ENCODE assay signal across 8 cellular contexts in genomic region chr1:215076312-215076711, GRCh38. TPM values are rescaled to one million over a fixed set of nuclear protein-coding genes. Genes with fewer than 3 reads are reported as not detected.
DNase-seq lines count a peak whose midpoint lies in the region; ATAC-seq and TF ChIP-seq lines count a peak whose summit lies in the region.

No MANE protein-coding gene starts in this region.

- no peak overlapping the region for H3K4me3 ChIP-seq in osteoblast (ENCODE audit: insufficient read depth, low read length)
- no peak overlapping the region for H3K4me3 ChIP-seq in esophagus squamous epithelium

- H3K27me3 ChIP-seq in osteoblast (ENCODE audit: insufficient read depth, low read length) (no peaks in the 10 kb centered on the region), esophagus squamous epithelium (peaks cover 0 to 9% (median 0%) of the 10 kb centered on the region in 4 donors)

- peaks cover 7% of the 10 kb centered on the region for H3K79me2 ChIP-seq in osteoblast (ENCODE audit: insufficient read depth, low read length)

- H3K36me3 ChIP-seq in osteoblast (ENCODE audit: insufficient read depth, low read length) (no peaks in the 10 kb centered on the region), esophagus squamous epithelium (no peaks in the 10 kb centered on the region)

- no peak overlapping the region for H3K4me3 Mint-ChIP-seq in activated naive CD4-positive, alpha-beta T cell treated with anti-CD3 and anti-CD28 coated beads for 36 hours

- H3K9me3 Mint-ChIP-seq in activated naive CD4-positive, alpha-beta T cell treated with anti-CD3 and anti-CD28 coated beads for 36 hours = no peaks in the 10 kb centered on the region

- H3K4me1 ChIP-seq in osteoblast (ENCODE audit: insufficient read depth, low read length) = peaks cover 4% of the 10 kb centered on the region
- no peaks in the 10 kb centered on the region for H3K4me1 ChIP-seq in esophagus squamous epithelium

- TF ChIP-seq CTCF in VCaP (conservative IDR thresholded peaks at IDR 0.05) = peak; percentile 62
- TF ChIP-seq CTCF in osteoblast (IDR thresholded peaks at IDR 0.05; ENCODE audit: extremely low read depth, low read depth, low read length) = peak; percentile 45
- TF ChIP-seq CTCF in esophagus squamous epithelium (IDR thresholded peaks at IDR 0.05) = peak in 1 of 6 experiments; percentile 41

- no peak overlapping the region for H2AFZ ChIP-seq in osteoblast (ENCODE audit: low read length)

- H3K27ac ChIP-seq in VCaP = no peak overlapping the region
- no peak overlapping the region for H3K27ac ChIP-seq in osteoblast (ENCODE audit: low read depth, low read length)
- no peak overlapping the region for H3K27ac ChIP-seq in esophagus squamous epithelium

- H3K27me3 Mint-ChIP-seq in activated naive CD4-positive, alpha-beta T cell treated with anti-CD3 and anti-CD28 coated beads for 36 hours (ENCODE audit: low read depth) = peaks cover 26% of the 10 kb centered on the region

- ATAC-seq in HG03378 (IDR thresholded peaks at IDR 0.05; ENCODE audit: unreplicated experiment) (peak; percentile 70), GM21515 (IDR thresholded peaks at IDR 0.05; ENCODE audit: unreplicated experiment) (no peak)

- H3K27ac Mint-ChIP-seq in activated naive CD4-positive, alpha-beta T cell treated with anti-CD3 and anti-CD28 coated beads for 36 hours = no peak overlapping the region

- H3K4me1 Mint-ChIP-seq in activated naive CD4-positive, alpha-beta T cell treated with anti-CD3 and anti-CD28 coated beads for 36 hours (ENCODE audit: low read depth) = peaks cover 3% of the 10 kb centered on the region

- TF ChIP-seq POLR2A in esophagus squamous epithelium (IDR thresholded peaks at IDR 0.05) = no peak

- CTCF ChIA-PET in activated naive CD4-positive, alpha-beta T cell treated with anti-CD3 and anti-CD28 coated beads for 36 hours (lab: Charles Lee) = no interaction called here

- H3K36me3 Mint-ChIP-seq in activated naive CD4-positive, alpha-beta T cell treated with anti-CD3 and anti-CD28 coated beads for 36 hours (ENCODE audit: low read depth) = no peaks in the 10 kb centered on the region

- H3K9me3 ChIP-seq in osteoblast (ENCODE audit: low read depth, low read length) (no peaks in the 10 kb centered on the region), esophagus squamous epithelium (no peaks in the 10 kb centered on the region)

- intact Hi-C loops in activated naive CD4-positive, alpha-beta T cell treated with anti-CD3 and anti-CD28 coated beads for 36 hours (cut with micrococcal nuclease) = no loop called here
- intact Hi-C loops in esophagus squamous epithelium (cut with DNase I) = no loop called here

- peak; percentile 23 for DNase-seq in activated naive CD4-positive, alpha-beta T cell treated with anti-CD3 and anti-CD28 coated beads for 36 hours
- no peak for DNase-seq in activated naive CD4-positive, alpha-beta T cell treated with Interleukin-2 at 50 U/mL for 16 hours
- no peak for DNase-seq in osteoblast (ENCODE audit: insufficient read length, low spot score, missing footprints)
- no peak for DNase-seq in esophagus squamous epithelium (lab: John Stamatoyannopoulos, UW)
- no peak for DNase-seq in retina

- no peak overlapping the region for H3K4me2 ChIP-seq in osteoblast (ENCODE audit: insufficient read depth, low read length)

- no peaks in the 10 kb centered on the region for H4K20me1 ChIP-seq in osteoblast (ENCODE audit: insufficient read depth, low read length)

RNA-seq across cellular contexts. Expression of gene KCNK2, which starts 6.2 kb away (rescaled TPM):
- total RNA-seq in activated naive CD4-positive, alpha-beta T cell treated with anti-CD3 and anti-CD28 coated beads for 36 hours = not detected
- total RNA-seq in osteoblast = 86.9 and 161 TPM in 2 replicates
- under 1 TPM in 2 of 4 donors, not detected in 2; 0.23 to 0.95 TPM for total RNA-seq in esophagus squamous epithelium

Comparison
In these comparisons a context has a peak if more than half of its experiments do, and no peak if none do; other contexts are left out.
1. RNA of gene KCNK2, which starts 6.2 kb away (total RNA-seq): 86.9 to 161 TPM in osteoblast; 0.23 to 0.95 TPM in esophagus squamous epithelium and not detected in activated naive CD4-positive, alpha-beta T cell treated with anti-CD3 and anti-CD28 coated beads for 36 hours; every median in the first group is over 10 times any median in the second.